Comparison of ENCODE assay signal across 1 cellular context in genomic region chr16:21526923-21527807, GRCh38.
TF ChIP-seq lines count a peak whose summit lies in the region.

No MANE protein-coding gene starts in this region.

TF ChIP-seq in HepG2, 621 proteins besides CTCF, POLR2A, EP300 and RAD21 (continued from another document and continues in another):
- TF ChIP-seq, protein P1, sequence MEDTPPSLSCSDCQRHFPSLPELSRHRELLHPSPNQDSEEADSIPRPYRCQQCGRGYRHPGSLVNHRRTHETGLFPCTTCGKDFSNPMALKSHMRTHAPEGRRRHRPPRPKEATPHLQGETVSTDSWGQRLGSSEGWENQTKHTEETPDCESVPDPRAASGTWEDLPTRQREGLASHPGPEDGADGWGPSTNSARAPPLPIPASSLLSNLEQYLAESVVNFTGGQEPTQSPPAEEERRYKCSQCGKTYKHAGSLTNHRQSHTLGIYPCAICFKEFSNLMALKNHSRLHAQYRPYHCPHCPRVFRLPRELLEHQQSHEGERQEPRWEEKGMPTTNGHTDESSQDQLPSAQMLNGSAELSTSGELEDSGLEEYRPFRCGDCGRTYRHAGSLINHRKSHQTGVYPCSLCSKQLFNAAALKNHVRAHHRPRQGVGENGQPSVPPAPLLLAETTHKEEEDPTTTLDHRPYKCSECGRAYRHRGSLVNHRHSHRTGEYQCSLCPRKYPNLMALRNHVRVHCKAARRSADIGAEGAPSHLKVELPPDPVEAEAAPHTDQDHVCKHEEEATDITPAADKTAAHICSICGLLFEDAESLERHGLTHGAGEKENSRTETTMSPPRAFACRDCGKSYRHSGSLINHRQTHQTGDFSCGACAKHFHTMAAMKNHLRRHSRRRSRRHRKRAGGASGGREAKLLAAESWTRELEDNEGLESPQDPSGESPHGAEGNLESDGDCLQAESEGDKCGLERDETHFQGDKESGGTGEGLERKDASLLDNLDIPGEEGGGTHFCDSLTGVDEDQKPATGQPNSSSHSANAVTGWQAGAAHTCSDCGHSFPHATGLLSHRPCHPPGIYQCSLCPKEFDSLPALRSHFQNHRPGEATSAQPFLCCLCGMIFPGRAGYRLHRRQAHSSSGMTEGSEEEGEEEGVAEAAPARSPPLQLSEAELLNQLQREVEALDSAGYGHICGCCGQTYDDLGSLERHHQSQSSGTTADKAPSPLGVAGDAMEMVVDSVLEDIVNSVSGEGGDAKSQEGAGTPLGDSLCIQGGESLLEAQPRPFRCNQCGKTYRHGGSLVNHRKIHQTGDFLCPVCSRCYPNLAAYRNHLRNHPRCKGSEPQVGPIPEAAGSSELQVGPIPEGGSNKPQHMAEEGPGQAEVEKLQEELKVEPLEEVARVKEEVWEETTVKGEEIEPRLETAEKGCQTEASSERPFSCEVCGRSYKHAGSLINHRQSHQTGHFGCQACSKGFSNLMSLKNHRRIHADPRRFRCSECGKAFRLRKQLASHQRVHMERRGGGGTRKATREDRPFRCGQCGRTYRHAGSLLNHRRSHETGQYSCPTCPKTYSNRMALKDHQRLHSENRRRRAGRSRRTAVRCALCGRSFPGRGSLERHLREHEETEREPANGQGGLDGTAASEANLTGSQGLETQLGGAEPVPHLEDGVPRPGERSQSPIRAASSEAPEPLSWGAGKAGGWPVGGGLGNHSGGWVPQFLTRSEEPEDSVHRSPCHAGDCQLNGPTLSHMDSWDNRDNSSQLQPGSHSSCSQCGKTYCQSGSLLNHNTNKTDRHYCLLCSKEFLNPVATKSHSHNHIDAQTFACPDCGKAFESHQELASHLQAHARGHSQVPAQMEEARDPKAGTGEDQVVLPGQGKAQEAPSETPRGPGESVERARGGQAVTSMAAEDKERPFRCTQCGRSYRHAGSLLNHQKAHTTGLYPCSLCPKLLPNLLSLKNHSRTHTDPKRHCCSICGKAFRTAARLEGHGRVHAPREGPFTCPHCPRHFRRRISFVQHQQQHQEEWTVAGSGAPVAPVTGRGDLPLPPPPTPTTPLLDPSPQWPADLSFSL (CRISPR knock-in tag; IDR thresholded peaks at IDR 0.05): no peak
- TF ChIP-seq ZFP36L1 (CRISPR knock-in tag; IDR thresholded peaks at IDR 0.05) (no peak), MLX (CRISPR knock-in tag; IDR thresholded peaks at IDR 0.05) (peak; percentile 56; the same call in 1 of the 2 replicates), FOXP4 (CRISPR knock-in tag; IDR thresholded peaks at IDR 0.05) (no peak), ZNF781 (CRISPR knock-in tag; IDR thresholded peaks at IDR 0.05; ENCODE audit: borderline replicate concordance, not compliant biosample characterization) (peak; percentile 79), HNRNPLL (IDR thresholded peaks at IDR 0.05; ENCODE audit: low read depth, low read length, poor library complexity, severe bottlenecking) (peak; percentile 11), HMG20B (CRISPR knock-in tag; conservative IDR thresholded peaks at IDR 0.05) (peak; percentile 59; the same call in 1 of the 2 replicates), ZNF775 (CRISPR knock-in tag; IDR thresholded peaks at IDR 0.05; ENCODE audit: borderline replicate concordance) (no peak), FOXK1 (CRISPR knock-in tag; IDR thresholded peaks at IDR 0.05; ENCODE audit: borderline replicate concordance, low read depth) (no peak), ZNF460 (CRISPR knock-in tag; IDR thresholded peaks at IDR 0.05; ENCODE audit: borderline replicate concordance) (no peak), DNMT3B (CRISPR knock-in tag; conservative IDR thresholded peaks at IDR 0.05) (no peak), ONECUT2 (CRISPR knock-in tag; IDR thresholded peaks at IDR 0.05) (0 out of 2 replicates have a peak, but pooled peaks have one; percentile 31), NONO (IDR thresholded peaks at IDR 0.05) (no peak), NONO (CRISPR knock-in tag; conservative IDR thresholded peaks at IDR 0.05) (no peak), ATM (IDR thresholded peaks at IDR 0.05; ENCODE audit: borderline replicate concordance) (0 out of 2 replicates have a peak, but pooled peaks have one; percentile 3), HOXD1 (CRISPR knock-in tag; IDR thresholded peaks at IDR 0.05) (no peak), ZBTB2 (CRISPR knock-in tag; IDR thresholded peaks at IDR 0.05; ENCODE audit: low read depth) (no peak), ZNF142 (CRISPR knock-in tag; IDR thresholded peaks at IDR 0.05) (no peak), SIX1 (CRISPR knock-in tag; IDR thresholded peaks at IDR 0.05; ENCODE audit: borderline replicate concordance) (no peak), ZMYM4 (CRISPR knock-in tag; IDR thresholded peaks at IDR 0.05) (peak; percentile 60; the same call in 1 of the 2 replicates), ZNF703 (CRISPR knock-in tag; IDR thresholded peaks at IDR 0.05; ENCODE audit: borderline replicate concordance) (no peak), KAT8 (CRISPR knock-in tag; IDR thresholded peaks at IDR 0.05) (0 out of 2 replicates have a peak, but pooled peaks have one; percentile 42), ZNF329 (CRISPR knock-in tag; IDR thresholded peaks at IDR 0.05; ENCODE audit: low read depth) (no peak), ZBTB8A (CRISPR knock-in tag; IDR thresholded peaks at IDR 0.05; ENCODE audit: borderline replicate concordance, low read depth) (no peak), MNT (IDR thresholded peaks at IDR 0.05) (no peak), RCOR2 (CRISPR knock-in tag; IDR thresholded peaks at IDR 0.05) (no peak), ZNF207 (IDR thresholded peaks at IDR 0.05; ENCODE audit: borderline replicate concordance) (no peak), ZNF484 (CRISPR knock-in tag; IDR thresholded peaks at IDR 0.05; ENCODE audit: borderline replicate concordance, low read depth) (no peak), ZIK1 (CRISPR knock-in tag; IDR thresholded peaks at IDR 0.05; ENCODE audit: borderline replicate concordance, low read depth) (no peak), PHF21A (CRISPR knock-in tag; IDR thresholded peaks at IDR 0.05) (peak; percentile 83), HOXA7 (CRISPR knock-in tag; IDR thresholded peaks at IDR 0.05) (no peak)
- TF ChIP-seq, protein P2, sequence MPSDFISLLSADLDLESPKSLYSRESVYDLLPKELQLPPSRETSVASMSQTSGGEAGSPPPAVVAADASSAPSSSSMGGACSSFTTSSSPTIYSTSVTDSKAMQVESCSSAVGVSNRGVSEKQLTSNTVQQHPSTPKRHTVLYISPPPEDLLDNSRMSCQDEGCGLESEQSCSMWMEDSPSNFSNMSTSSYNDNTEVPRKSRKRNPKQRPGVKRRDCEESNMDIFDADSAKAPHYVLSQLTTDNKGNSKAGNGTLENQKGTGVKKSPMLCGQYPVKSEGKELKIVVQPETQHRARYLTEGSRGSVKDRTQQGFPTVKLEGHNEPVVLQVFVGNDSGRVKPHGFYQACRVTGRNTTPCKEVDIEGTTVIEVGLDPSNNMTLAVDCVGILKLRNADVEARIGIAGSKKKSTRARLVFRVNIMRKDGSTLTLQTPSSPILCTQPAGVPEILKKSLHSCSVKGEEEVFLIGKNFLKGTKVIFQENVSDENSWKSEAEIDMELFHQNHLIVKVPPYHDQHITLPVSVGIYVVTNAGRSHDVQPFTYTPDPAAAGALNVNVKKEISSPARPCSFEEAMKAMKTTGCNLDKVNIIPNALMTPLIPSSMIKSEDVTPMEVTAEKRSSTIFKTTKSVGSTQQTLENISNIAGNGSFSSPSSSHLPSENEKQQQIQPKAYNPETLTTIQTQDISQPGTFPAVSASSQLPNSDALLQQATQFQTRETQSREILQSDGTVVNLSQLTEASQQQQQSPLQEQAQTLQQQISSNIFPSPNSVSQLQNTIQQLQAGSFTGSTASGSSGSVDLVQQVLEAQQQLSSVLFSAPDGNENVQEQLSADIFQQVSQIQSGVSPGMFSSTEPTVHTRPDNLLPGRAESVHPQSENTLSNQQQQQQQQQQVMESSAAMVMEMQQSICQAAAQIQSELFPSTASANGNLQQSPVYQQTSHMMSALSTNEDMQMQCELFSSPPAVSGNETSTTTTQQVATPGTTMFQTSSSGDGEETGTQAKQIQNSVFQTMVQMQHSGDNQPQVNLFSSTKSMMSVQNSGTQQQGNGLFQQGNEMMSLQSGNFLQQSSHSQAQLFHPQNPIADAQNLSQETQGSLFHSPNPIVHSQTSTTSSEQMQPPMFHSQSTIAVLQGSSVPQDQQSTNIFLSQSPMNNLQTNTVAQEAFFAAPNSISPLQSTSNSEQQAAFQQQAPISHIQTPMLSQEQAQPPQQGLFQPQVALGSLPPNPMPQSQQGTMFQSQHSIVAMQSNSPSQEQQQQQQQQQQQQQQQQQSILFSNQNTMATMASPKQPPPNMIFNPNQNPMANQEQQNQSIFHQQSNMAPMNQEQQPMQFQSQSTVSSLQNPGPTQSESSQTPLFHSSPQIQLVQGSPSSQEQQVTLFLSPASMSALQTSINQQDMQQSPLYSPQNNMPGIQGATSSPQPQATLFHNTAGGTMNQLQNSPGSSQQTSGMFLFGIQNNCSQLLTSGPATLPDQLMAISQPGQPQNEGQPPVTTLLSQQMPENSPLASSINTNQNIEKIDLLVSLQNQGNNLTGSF (CRISPR knock-in tag; IDR thresholded peaks at IDR 0.05): no peak
